In the genomic region with DNA sequence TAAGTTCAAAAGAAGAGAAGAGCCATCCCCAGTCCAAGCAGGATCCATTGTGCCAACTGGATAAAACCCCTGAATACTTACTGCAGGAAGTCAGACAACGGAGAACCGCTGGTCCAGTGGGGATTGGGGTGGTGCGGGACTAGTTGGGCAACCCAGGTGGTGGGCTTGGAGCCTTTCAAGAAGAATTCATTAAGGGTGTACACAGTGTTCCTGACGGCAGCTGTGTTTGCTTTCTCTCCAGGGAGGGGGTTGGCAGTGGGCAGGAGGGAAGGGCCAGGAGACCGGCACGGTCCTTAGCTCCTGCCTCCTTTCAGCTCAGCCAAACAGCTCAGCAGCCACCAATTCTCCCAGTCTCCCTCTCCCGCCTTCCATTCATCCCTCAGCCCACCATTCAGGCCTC, we compare ENCODE assay signal across 22 cellular contexts. TPM values are rescaled to one million over a fixed set of nuclear protein-coding genes. Genes with fewer than 3 reads are reported as not detected.
DNase-seq lines count a peak whose midpoint lies in the region; ATAC-seq and TF ChIP-seq lines count a peak whose summit lies in the region.
"Had no signal": no experiment of that assay in that cellular context is flagged by ENCODE, and none has a peak within 500 bp of the region (broad histone marks: within the 10 kb centered on the region; RNA-seq: fewer than 3 reads in every experiment).

No MANE protein-coding gene starts in this region.

- no peak for TF ChIP-seq POLR2A in gastroesophageal sphincter (IDR thresholded peaks at IDR 0.05)

- no peak overlapping the region for H3K4me3 Mint-ChIP-seq in CD4-positive, alpha-beta memory T cell
- H3K4me3 Mint-ChIP-seq: activated naive CD8-positive, alpha-beta T cell; endodermal cell; nephron progenitor cell; stimulated activated memory B cell treated with anti-CD40 and anti-IgM and Interleukin-4, amounts not matched to agents 10 μg/mL and 1 μg/mL and 100 μg/mL, for 72 hours had no signal

- no peak for TF ChIP-seq EP300 in gastroesophageal sphincter (IDR thresholded peaks at IDR 0.05)

- peaks cover 7 to 8% of the 10 kb centered on the region in 2 donors for H3K27me3 Mint-ChIP-seq in CD4-positive, alpha-beta memory T cell

- DNase-seq in left ventricle myocardium superior (no peak), right atrium auricular region (ENCODE audit: low spot score) (no peak), NCI-H2107 treated with DMSO at 0.1 percent for 48 hours (lab: John Stamatoyannopoulos, UW; ENCODE audit: unreplicated experiment) (peak; percentile 91), HAP-1 (ENCODE audit: low spot score in 2 of 2) (no peak)
- DNase-seq in CD4-positive, alpha-beta memory T cell: no peak
- DNase-seq: activated CD4-positive, alpha-beta T cell treated with anti-CD3 and anti-CD28 coated beads for 48 hours; endodermal cell; GF-D8; H7; KG1; midbrain; nephron progenitor cell; SIG-M5; sigmoid colon; T-helper 1 cell; tibial artery had no signal

- H3K4me1 Mint-ChIP-seq in CD4-positive, alpha-beta memory T cell: no peaks in the 10 kb centered on the region
- H3K4me1 Mint-ChIP-seq: stimulated activated memory B cell treated with anti-CD40 and anti-IgM and Interleukin-4, amounts not matched to agents 10 μg/mL and 1 μg/mL and 100 μg/mL, for 72 hours had no signal

- 76 to 82% methylated on average over 6 to 7 of the region's 7 CpGs for WGBS in gastroesophageal sphincter (ENCODE audit: low coverage in 1 of 2), 2 donors

- H3K27me3 ChIP-seq in right atrium auricular region (no peaks in the 10 kb centered on the region), HAP-1 (ENCODE audit: low read depth) (0 out of 2 replicates have a peak, but pooled peaks cover 5% of the 10 kb centered on the region), gastroesophageal sphincter (peaks cover 6% of the 10 kb centered on the region)
- peaks cover 15% of the 10 kb centered on the region for H3K27me3 ChIP-seq in CD4-positive, alpha-beta memory T cell (ENCODE audit: insufficient read depth, low read length)
- H3K27me3 ChIP-seq: BLaER1, sigmoid colon, tibial artery had no signal

- no peaks in the 10 kb centered on the region for H3K9me3 ChIP-seq in right atrium auricular region
- no peaks in the 10 kb centered on the region for H3K9me3 ChIP-seq in CD4-positive, alpha-beta memory T cell (ENCODE audit: control insufficient read depth in 1 of 2, low read length in 2 of 2)
- H3K9me3 ChIP-seq in HAP-1: no peaks in the 10 kb centered on the region
- H3K9me3 ChIP-seq in gastroesophageal sphincter: no peaks in the 10 kb centered on the region
- H3K9me3 ChIP-seq: BLaER1, sigmoid colon, tibial artery had no signal

- peaks cover 0 to 1% (median 0%) of the 10 kb centered on the region in 8 donors for H3K9me3 Mint-ChIP-seq in CD4-positive, alpha-beta memory T cell
- H3K9me3 Mint-ChIP-seq: endodermal cell; stimulated activated memory B cell treated with anti-CD40 and anti-IgM and Interleukin-4, amounts not matched to agents 10 μg/mL and 1 μg/mL and 100 μg/mL, for 72 hours had no signal

- intact Hi-C loops in left ventricle myocardium superior (cut with micrococcal nuclease): no loop called here
- intact Hi-C loops in CD4-positive, alpha-beta memory T cell (cut with micrococcal nuclease): no loop called here

- H3K27ac ChIP-seq in right atrium auricular region: no peak overlapping the region
- H3K27ac ChIP-seq in angular gyrus (ENCODE audit: low read depth, low read length): peak overlapping the region; percentile 13
- H3K27ac ChIP-seq in temporal lobe (ENCODE audit: low read depth, low read length): peak overlapping the region; percentile 2
- H3K27ac ChIP-seq in CD4-positive, alpha-beta memory T cell (ENCODE audit: low read depth, low read length): no peak overlapping the region
- no peak overlapping the region for H3K27ac ChIP-seq in gastroesophageal sphincter
- H3K27ac ChIP-seq: BLaER1, sigmoid colon, tibial artery had no signal

- POLR2A ChIA-PET in CD4-positive, alpha-beta memory T cell (lab: Charles Lee; ENCODE audit: partially characterized antibody): no interaction called here

- TF ChIP-seq CTCF in right atrium auricular region (IDR thresholded peaks at IDR 0.05): no peak
- no peak for TF ChIP-seq CTCF in gastroesophageal sphincter (IDR thresholded peaks at IDR 0.05)

- ATAC-seq in left ventricle myocardium superior: peak; percentile 5
- no peak for ATAC-seq in gastroesophageal sphincter
- ATAC-seq: stimulated activated memory B cell treated with anti-CD40 and anti-IgM and Interleukin-4, amounts not matched to agents 10 μg/mL and 1 μg/mL and 100 μg/mL, for 72 hours had no signal

- no peak overlapping the region for H3K4me3 ChIP-seq in right atrium auricular region
- H3K4me3 ChIP-seq in CD4-positive, alpha-beta memory T cell (ENCODE audit: low read length in 2 of 2): no peak overlapping the region
- H3K4me3 ChIP-seq in HAP-1: no peak overlapping the region
- no peak overlapping the region for H3K4me3 ChIP-seq in gastroesophageal sphincter
- H3K4me3 ChIP-seq: BLaER1, sigmoid colon, tibial artery had no signal

- H3K36me3 Mint-ChIP-seq in CD4-positive, alpha-beta memory T cell: no peaks in the 10 kb centered on the region
- H3K36me3 Mint-ChIP-seq: activated naive CD8-positive, alpha-beta T cell; stimulated activated memory B cell treated with anti-CD40 and anti-IgM and Interleukin-4, amounts not matched to agents 10 μg/mL and 1 μg/mL and 100 μg/mL, for 72 hours had no signal

- H3K4me1 ChIP-seq in right atrium auricular region: peaks cover 0 to 52% of the 10 kb centered on the region in 2 donors
- H3K4me1 ChIP-seq in CD4-positive, alpha-beta memory T cell (ENCODE audit: insufficient read depth, low read length): no peaks in the 10 kb centered on the region
- H3K4me1 ChIP-seq in HAP-1: peaks cover 13% of the 10 kb centered on the region
- H3K4me1 ChIP-seq in gastroesophageal sphincter: peaks cover 0 to 29% (median 8%) of the 10 kb centered on the region in 3 donors

- in situ Hi-C loops in HAP-1 (cut with MboI; ENCODE audit: low sequenced_read_pairs): no loop called here

- no peak overlapping the region for H3K27ac Mint-ChIP-seq in CD4-positive, alpha-beta memory T cell
- H3K27ac Mint-ChIP-seq: activated naive CD8-positive, alpha-beta T cell; endodermal cell; nephron progenitor cell; stimulated activated memory B cell treated with anti-CD40 and anti-IgM and Interleukin-4, amounts not matched to agents 10 μg/mL and 1 μg/mL and 100 μg/mL, for 72 hours had no signal

- CTCF ChIA-PET in CD4-positive, alpha-beta memory T cell (lab: Charles Lee; ENCODE audit: partially characterized antibody): interaction anchor here (1.9 to 3.0 kb wide), 3 partner anchors 9 to 27 kb away, joined by 8 to 14 read pairs (median 13); no protein-coding TSS in a partner anchor

- H3K36me3 ChIP-seq in right atrium auricular region (no peaks in the 10 kb centered on the region), HAP-1 (replicated peaks) (no peaks in the 10 kb centered on the region), gastroesophageal sphincter (no peaks in the 10 kb centered on the region)
- no peaks in the 10 kb centered on the region for H3K36me3 ChIP-seq in CD4-positive, alpha-beta memory T cell (ENCODE audit: insufficient read depth, low read length)
- H3K36me3 ChIP-seq: BLaER1, sigmoid colon, tibial artery had no signal

RNA-seq across cellular contexts. Expression of a gene that starts 7.1 kb away (rescaled TPM):
- total RNA-seq in left ventricle myocardium superior (209 TPM), right atrium auricular region (100 to 1,000 TPM in 1 of 2 donors, 10 to 100 TPM in 1; 85.6 to 116 TPM), temporal lobe (1.2 TPM), gastroesophageal sphincter (10 to 100 TPM in 1 of 4 donors, 1 to 10 TPM in 3; 5.1 to 13.7 (median 6.3) TPM)
- total RNA-seq in CD4-positive, alpha-beta memory T cell: 1 to 10 TPM in 1 of 2 experiments, under 1 TPM in 1; 0.78 to 1.3 TPM
- under 1 TPM; 0.25 to 0.76 TPM for polyA plus RNA-seq in CD4-positive, alpha-beta memory T cell

RNA-seq across cellular contexts. Expression of a gene that starts 41.5 kb away (rescaled TPM):
- total RNA-seq in left ventricle myocardium superior (not detected), right atrium auricular region (under 1 TPM; 0.24 to 0.26 TPM), temporal lobe (1.5 TPM), gastroesophageal sphincter (not detected)
- total RNA-seq in CD4-positive, alpha-beta memory T cell: under 1 TPM; 0.42 to 0.44 TPM
- not detected for polyA plus RNA-seq in CD4-positive, alpha-beta memory T cell

Comparison
In these comparisons a context has a peak if more than half of its experiments do, and no peak if none do; other contexts are left out.
1. H3K27ac ChIP-seq: peak in angular gyrus (single experiment) and temporal lobe (single experiment); none in right atrium auricular region (0 of 2), CD4-positive, alpha-beta memory T cell (single experiment) and gastroesophageal sphincter (0 of 4).
2. RNA of a gene that starts 7.1 kb away (total RNA-seq): 209 TPM in left ventricle myocardium superior (single experiment) and 85.6 to 116 TPM in right atrium auricular region; 5.1 to 13.7 TPM in gastroesophageal sphincter, 0.78 to 1.3 TPM in CD4-positive, alpha-beta memory T cell and 1.2 TPM in temporal lobe (single experiment); every median in the first group is over 4 times any median in the second.